17 cellular contexts compared by ENCODE assay signal in genomic region chr4:152988721-152989553, GRCh38.
"Had no signal": no experiment of that assay in that cellular context is flagged by ENCODE, and none has a peak within 500 bp of the region (broad histone marks: within the 10 kb centered on the region; RNA-seq: fewer than 3 reads in every experiment).

No MANE protein-coding gene starts in this region.

- H3K9me3 Mint-ChIP-seq: activated B cell treated with CpG ODN at 0.5 μM for 24 hours; activated naive CD4-positive, alpha-beta T cell treated with anti-CD3 and anti-CD28 coated beads, Interleukin-2, amount 50 U/mL, for 24 hours; activated T-helper 2 cell treated with anti-CD3 and anti-CD28 coated beads, Interferon-gamma antibody, Interleukin-2, Interleukin-4, amounts not matched to agents 10 μg/mL and 5 μg/mL and 100 μg/mL, durations not matched to agents 14 hours and 24 hours and 36 hours; nephron; type B pancreatic cell had no signal

- H3K4me1 Mint-ChIP-seq: activated naive CD4-positive, alpha-beta T cell treated with anti-CD3 and anti-CD28 coated beads, Interleukin-2, amount 50 U/mL, for 24 hours; nephron had no signal

- H3K36me3 ChIP-seq: breast epithelium, right lobe of liver had no signal

- H3K4me3 Mint-ChIP-seq: activated B cell treated with CpG ODN at 0.5 μM for 24 hours; activated naive CD4-positive, alpha-beta T cell treated with anti-CD3 and anti-CD28 coated beads, Interleukin-2, amount 50 U/mL, for 24 hours; nephron; type B pancreatic cell had no signal

- H3K4me1 ChIP-seq: breast epithelium, psoas muscle, right lobe of liver had no signal

- H3K36me3 Mint-ChIP-seq: activated naive CD4-positive, alpha-beta T cell treated with anti-CD3 and anti-CD28 coated beads, Interleukin-2, amount 50 U/mL, for 24 hours; type B pancreatic cell had no signal

- DNase-seq: activated B cell treated with CpG ODN at 0.5 μM for 24 hours; activated CD4-positive, alpha-beta T cell treated with anti-CD3 and anti-CD28 coated beads, Interleukin-2, amount 50 U/mL, for 1 hour; foreskin keratinocyte; head of caudate nucleus; mammary epithelial cell; psoas muscle; right lobe of liver; stimulated activated CD4-positive, alpha-beta T cell treated with anti-CD3 and anti-CD28 coated beads, Interleukin-2, amount 100 ng/mL, for 24 hours; stimulated activated naive CD4-positive, alpha-beta T cell; substantia nigra; T-helper 2 cell had no signal

- H3K9me3 ChIP-seq: breast epithelium, psoas muscle, right lobe of liver had no signal

- H3K27ac Mint-ChIP-seq: activated B cell treated with CpG ODN at 0.5 μM for 24 hours; activated naive CD4-positive, alpha-beta T cell treated with anti-CD3 and anti-CD28 coated beads, Interleukin-2, amount 50 U/mL, for 24 hours; activated T-helper 2 cell treated with anti-CD3 and anti-CD28 coated beads, Interferon-gamma antibody, Interleukin-2, Interleukin-4, amounts not matched to agents 10 μg/mL and 5 μg/mL and 100 μg/mL, durations not matched to agents 14 hours and 24 hours and 36 hours; nephron; type B pancreatic cell had no signal

- ATAC-seq: foreskin keratinocyte, left lobe of liver, psoas muscle had no signal

- H3K27me3 ChIP-seq: breast epithelium, foreskin keratinocyte, right lobe of liver had no signal

- H3K27me3 Mint-ChIP-seq: activated naive CD4-positive, alpha-beta T cell treated with anti-CD3 and anti-CD28 coated beads, Interleukin-2, amount 50 U/mL, for 24 hours; type B pancreatic cell had no signal

- H3K27ac ChIP-seq: breast epithelium, foreskin keratinocyte, psoas muscle, right lobe of liver had no signal

- H3K4me3 ChIP-seq: breast epithelium, psoas muscle, right lobe of liver had no signal
